Comparison of ENCODE assay signal across 31 cellular contexts in genomic region chr20:6513586-6513985, GRCh38.
"Had no signal": no experiment of that assay in that cellular context is flagged by ENCODE, and none has a peak within 500 bp of the region (broad histone marks: within the 10 kb centered on the region; RNA-seq: fewer than 3 reads in every experiment).

No MANE protein-coding gene starts in this region.

- H3K27me3 ChIP-seq: left lung, pancreas, sigmoid colon, spleen, suprapubic skin, tibial artery, upper lobe of right lung had no signal

- H3K4me3 Mint-ChIP-seq: immature natural killer cell; naive thymus-derived CD8-positive, alpha-beta T cell; nephron; neural crest cell; stimulated activated effector memory CD8-positive, alpha-beta T cell treated with anti-CD3 and anti-CD28 coated beads, Interleukin-12 subunit alpha, Interleukin-12 subunit beta, amount 100 ng/mL, for 72 hours; stimulated activated naive CD8-positive, alpha-beta T cell treated with anti-CD3 and anti-CD28 coated beads, Interleukin-15, Interleukin-2, amounts not matched to agents 100 ng/mL and 50 ng/mL, for 24 hours had no signal

- H3K27me3 Mint-ChIP-seq: stimulated activated naive CD8-positive, alpha-beta T cell treated with anti-CD3 and anti-CD28 coated beads, Interleukin-15, Interleukin-2, amounts not matched to agents 100 ng/mL and 50 ng/mL, for 24 hours had no signal

- H3K27ac Mint-ChIP-seq: immature natural killer cell; naive thymus-derived CD8-positive, alpha-beta T cell; nephron; stimulated activated effector memory CD8-positive, alpha-beta T cell treated with anti-CD3 and anti-CD28 coated beads, Interleukin-12 subunit alpha, Interleukin-12 subunit beta, amount 100 ng/mL, for 72 hours; stimulated activated naive CD8-positive, alpha-beta T cell treated with anti-CD3 and anti-CD28 coated beads, Interleukin-15, Interleukin-2, amounts not matched to agents 100 ng/mL and 50 ng/mL, for 24 hours had no signal

- DNase-seq: hypothalamus; immature natural killer cell; kidney; left colon; left lung; lower lobe of right lung; mammary epithelial cell; mesenchymal stem cell; naive thymus-derived CD8-positive, alpha-beta T cell; nucleus accumbens; pancreas; posterior cingulate gyrus; retina; right cardiac atrium; sigmoid colon; small intestine; spleen; stimulated activated CD4-positive, alpha-beta T cell treated with anti-CD3 and anti-CD28 coated beads, Interleukin-4, amount 100 ng/mL, for 24 hours; stimulated activated naive CD4-positive, alpha-beta T cell; tibial artery; trophoblast cell; upper lobe of right lung had no signal

- H3K4me1 ChIP-seq: left lung, lower lobe of right lung, pancreas, prostate gland, sigmoid colon, spleen, suprapubic skin, tibial artery, upper lobe of right lung had no signal

- H3K9me3 Mint-ChIP-seq: neural crest cell; stimulated activated naive CD8-positive, alpha-beta T cell treated with anti-CD3 and anti-CD28 coated beads, Interleukin-15, Interleukin-2, amounts not matched to agents 100 ng/mL and 50 ng/mL, for 24 hours had no signal

- FAIRE-seq: islet of Langerhans, kidney, pancreas, small intestine, urothelium cell line had no signal

- H3K4me1 Mint-ChIP-seq: immature natural killer cell; naive thymus-derived CD8-positive, alpha-beta T cell; nephron; stimulated activated effector memory CD8-positive, alpha-beta T cell treated with anti-CD3 and anti-CD28 coated beads, Interleukin-12 subunit alpha, Interleukin-12 subunit beta, amount 100 ng/mL, for 72 hours had no signal

- H3K36me3 Mint-ChIP-seq: immature natural killer cell; naive thymus-derived CD8-positive, alpha-beta T cell; stimulated activated effector memory CD8-positive, alpha-beta T cell treated with anti-CD3 and anti-CD28 coated beads, Interleukin-12 subunit alpha, Interleukin-12 subunit beta, amount 100 ng/mL, for 72 hours had no signal

- ATAC-seq: left colon; left lung; lower lobe of right lung; naive thymus-derived CD8-positive, alpha-beta T cell; pancreas; right cardiac atrium; stimulated activated effector memory CD8-positive, alpha-beta T cell treated with anti-CD3 and anti-CD28 coated beads, Interleukin-12 subunit alpha, Interleukin-12 subunit beta, amount 100 ng/mL, for 72 hours; upper lobe of right lung had no signal

- H3K9me3 ChIP-seq: left lung, lower lobe of right lung, pancreas, prostate gland, sigmoid colon, suprapubic skin, thoracic aorta, upper lobe of right lung had no signal

- H3K36me3 ChIP-seq: left lung, lower lobe of right lung, pancreas, prostate gland, sigmoid colon, spleen, suprapubic skin, thoracic aorta, tibial artery, upper lobe of right lung had no signal

- H3K4me3 ChIP-seq: left lung, lower lobe of right lung, pancreas, prostate gland, sigmoid colon, spleen, suprapubic skin, thoracic aorta, tibial artery, upper lobe of right lung had no signal

- H3K27ac ChIP-seq: left lung, lower lobe of right lung, pancreas, prostate gland, sigmoid colon, spleen, suprapubic skin, thoracic aorta, tibial artery, upper lobe of right lung had no signal
